ENCODE assay signal across 5 cellular contexts in the genomic region with DNA sequence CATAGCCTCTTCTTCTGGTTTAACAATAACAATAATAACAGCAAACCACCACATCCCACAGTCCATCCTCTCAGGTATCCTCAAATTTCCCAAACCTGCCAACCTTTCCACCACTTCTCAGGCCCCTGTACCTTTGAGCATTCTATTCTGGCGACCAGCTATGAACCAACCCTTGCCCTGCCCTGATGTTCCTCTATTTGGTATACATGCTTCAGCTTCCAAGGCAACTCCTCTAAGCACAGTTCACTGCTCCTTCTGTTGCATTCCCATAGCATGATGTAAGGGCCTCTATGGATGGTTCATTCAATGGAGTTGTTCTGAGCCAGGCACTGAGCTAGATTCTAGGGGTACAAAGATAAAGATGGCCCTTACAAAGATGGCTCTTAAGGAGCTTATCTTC. TPM values are rescaled to one million over a fixed set of nuclear protein-coding genes. Genes with fewer than 3 reads are reported as not detected.
"Had no signal": no experiment of that assay in that cellular context is flagged by ENCODE, and none has a peak within 500 bp of the region (broad histone marks: within the 10 kb centered on the region; RNA-seq: fewer than 3 reads in every experiment).

No MANE protein-coding gene starts in this region.

RNA-seq across cellular contexts. Expression of gene NUDT4B, which starts 46.3 kb away (rescaled TPM):
- total RNA-seq: activated CD8-positive, alpha-beta T cell treated with anti-CD3 and anti-CD28 coated beads for 36 hours; activated CD8-positive, alpha-beta T cell treated with anti-CD3 and anti-CD28 coated beads, Interleukin-2, amount 10 ng/mL, durations not matched to agents 7 days and 5 days; T-helper 1 cell treated with Interleukin-12 subunit alpha and Interleukin-12 subunit beta and Interleukin-4 antibody, amounts not matched to agents 30 ng/mL and 1 ng/mL, for 36 hours; T-helper 17 cell; WTC11 had no signal
